Comparison of ENCODE assay signal across 1 cellular context in the genomic region with DNA sequence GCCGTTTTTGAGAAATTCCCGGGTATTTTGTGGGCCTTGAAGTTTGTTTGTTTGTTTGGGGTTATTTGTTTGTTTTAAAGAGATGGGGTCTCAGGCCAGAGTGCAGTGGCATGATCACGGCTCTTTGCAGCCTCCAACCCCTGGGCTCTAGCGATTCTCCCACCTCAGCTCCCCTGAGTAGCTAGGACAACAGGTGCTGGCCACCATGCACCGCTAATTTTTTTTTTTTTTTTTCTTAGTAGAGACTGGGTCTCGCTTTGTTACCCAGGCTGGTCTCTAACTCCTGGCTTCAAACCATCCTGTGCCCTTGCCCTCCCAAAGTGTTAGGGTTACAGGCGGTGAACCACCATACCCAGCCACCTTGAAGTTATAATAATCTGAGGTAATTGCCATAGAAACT.
TF ChIP-seq lines count a peak whose summit lies in the region.

No MANE protein-coding gene starts in this region.

TF ChIP-seq in GM23338, 12 proteins besides CTCF, POLR2A, EP300 and RAD21 (continued from another document):
- TF ChIP-seq, protein P1, sequence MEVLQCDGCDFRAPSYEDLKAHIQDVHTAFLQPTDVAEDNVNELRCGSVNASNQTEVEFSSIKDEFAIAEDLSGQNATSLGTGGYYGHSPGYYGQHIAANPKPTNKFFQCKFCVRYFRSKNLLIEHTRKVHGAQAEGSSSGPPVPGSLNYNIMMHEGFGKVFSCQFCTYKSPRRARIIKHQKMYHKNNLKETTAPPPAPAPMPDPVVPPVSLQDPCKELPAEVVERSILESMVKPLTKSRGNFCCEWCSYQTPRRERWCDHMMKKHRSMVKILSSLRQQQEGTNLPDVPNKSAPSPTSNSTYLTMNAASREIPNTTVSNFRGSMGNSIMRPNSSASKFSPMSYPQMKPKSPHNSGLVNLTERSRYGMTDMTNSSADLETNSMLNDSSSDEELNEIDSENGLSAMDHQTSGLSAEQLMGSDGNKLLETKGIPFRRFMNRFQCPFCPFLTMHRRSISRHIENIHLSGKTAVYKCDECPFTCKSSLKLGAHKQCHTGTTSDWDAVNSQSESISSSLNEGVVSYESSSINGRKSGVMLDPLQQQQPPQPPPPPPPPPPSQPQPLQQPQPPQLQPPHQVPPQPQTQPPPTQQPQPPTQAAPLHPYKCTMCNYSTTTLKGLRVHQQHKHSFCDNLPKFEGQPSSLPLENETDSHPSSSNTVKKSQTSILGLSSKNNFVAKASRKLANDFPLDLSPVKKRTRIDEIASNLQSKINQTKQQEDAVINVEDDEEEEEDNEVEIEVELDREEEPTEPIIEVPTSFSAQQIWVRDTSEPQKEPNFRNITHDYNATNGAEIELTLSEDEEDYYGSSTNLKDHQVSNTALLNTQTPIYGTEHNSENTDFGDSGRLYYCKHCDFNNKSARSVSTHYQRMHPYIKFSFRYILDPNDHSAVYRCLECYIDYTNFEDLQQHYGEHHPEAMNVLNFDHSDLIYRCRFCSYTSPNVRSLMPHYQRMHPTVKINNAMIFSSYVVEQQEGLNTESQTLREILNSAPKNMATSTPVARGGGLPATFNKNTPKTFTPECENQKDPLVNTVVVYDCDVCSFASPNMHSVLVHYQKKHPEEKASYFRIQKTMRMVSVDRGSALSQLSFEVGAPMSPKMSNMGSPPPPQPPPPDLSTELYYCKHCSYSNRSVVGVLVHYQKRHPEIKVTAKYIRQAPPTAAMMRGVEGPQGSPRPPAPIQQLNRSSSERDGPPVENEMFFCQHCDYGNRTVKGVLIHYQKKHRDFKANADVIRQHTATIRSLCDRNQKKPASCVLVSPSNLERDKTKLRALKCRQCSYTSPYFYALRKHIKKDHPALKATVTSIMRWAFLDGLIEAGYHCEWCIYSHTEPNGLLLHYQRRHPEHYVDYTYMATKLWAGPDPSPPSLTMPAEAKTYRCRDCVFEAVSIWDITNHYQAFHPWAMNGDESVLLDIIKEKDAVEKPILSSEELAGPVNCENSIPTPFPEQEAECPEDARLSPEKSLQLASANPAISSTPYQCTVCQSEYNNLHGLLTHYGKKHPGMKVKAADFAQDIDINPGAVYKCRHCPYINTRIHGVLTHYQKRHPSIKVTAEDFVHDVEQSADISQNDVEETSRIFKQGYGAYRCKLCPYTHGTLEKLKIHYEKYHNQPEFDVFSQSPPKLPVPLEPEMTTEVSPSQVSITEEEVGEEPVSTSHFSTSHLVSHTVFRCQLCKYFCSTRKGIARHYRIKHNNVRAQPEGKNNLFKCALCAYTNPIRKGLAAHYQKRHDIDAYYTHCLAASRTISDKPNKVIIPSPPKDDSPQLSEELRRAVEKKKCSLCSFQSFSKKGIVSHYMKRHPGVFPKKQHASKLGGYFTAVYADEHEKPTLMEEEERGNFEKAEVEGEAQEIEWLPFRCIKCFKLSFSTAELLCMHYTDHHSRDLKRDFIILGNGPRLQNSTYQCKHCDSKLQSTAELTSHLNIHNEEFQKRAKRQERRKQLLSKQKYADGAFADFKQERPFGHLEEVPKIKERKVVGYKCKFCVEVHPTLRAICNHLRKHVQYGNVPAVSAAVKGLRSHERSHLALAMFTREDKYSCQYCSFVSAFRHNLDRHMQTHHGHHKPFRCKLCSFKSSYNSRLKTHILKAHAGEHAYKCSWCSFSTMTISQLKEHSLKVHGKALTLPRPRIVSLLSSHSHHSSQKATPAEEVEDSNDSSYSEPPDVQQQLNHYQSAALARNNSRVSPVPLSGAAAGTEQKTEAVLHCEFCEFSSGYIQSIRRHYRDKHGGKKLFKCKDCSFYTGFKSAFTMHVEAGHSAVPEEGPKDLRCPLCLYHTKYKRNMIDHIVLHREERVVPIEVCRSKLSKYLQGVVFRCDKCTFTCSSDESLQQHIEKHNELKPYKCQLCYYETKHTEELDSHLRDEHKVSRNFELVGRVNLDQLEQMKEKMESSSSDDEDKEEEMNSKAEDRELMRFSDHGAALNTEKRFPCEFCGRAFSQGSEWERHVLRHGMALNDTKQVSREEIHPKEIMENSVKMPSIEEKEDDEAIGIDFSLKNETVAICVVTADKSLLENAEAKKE (CRISPR knock-in tag; IDR thresholded peaks at IDR 0.05) = no peak
- TF ChIP-seq, protein P2, sequence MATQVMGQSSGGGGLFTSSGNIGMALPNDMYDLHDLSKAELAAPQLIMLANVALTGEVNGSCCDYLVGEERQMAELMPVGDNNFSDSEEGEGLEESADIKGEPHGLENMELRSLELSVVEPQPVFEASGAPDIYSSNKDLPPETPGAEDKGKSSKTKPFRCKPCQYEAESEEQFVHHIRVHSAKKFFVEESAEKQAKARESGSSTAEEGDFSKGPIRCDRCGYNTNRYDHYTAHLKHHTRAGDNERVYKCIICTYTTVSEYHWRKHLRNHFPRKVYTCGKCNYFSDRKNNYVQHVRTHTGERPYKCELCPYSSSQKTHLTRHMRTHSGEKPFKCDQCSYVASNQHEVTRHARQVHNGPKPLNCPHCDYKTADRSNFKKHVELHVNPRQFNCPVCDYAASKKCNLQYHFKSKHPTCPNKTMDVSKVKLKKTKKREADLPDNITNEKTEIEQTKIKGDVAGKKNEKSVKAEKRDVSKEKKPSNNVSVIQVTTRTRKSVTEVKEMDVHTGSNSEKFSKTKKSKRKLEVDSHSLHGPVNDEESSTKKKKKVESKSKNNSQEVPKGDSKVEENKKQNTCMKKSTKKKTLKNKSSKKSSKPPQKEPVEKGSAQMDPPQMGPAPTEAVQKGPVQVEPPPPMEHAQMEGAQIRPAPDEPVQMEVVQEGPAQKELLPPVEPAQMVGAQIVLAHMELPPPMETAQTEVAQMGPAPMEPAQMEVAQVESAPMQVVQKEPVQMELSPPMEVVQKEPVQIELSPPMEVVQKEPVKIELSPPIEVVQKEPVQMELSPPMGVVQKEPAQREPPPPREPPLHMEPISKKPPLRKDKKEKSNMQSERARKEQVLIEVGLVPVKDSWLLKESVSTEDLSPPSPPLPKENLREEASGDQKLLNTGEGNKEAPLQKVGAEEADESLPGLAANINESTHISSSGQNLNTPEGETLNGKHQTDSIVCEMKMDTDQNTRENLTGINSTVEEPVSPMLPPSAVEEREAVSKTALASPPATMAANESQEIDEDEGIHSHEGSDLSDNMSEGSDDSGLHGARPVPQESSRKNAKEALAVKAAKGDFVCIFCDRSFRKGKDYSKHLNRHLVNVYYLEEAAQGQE (IDR thresholded peaks at IDR 0.05; ENCODE audit: unreplicated experiment) = no peak
- TF ChIP-seq EZH2 (IDR thresholded peaks at IDR 0.05; ENCODE audit: low read depth, unreplicated experiment) (no peak), EZH2phosphoT487 (IDR thresholded peaks at IDR 0.05; ENCODE audit: unreplicated experiment) (no peak), STAT1 (IDR thresholded peaks at IDR 0.05; ENCODE audit: unreplicated experiment) (no peak), ZNF114 (CRISPR knock-in tag; IDR thresholded peaks at IDR 0.05) (no peak), CREB1 (CRISPR knock-in tag; IDR thresholded peaks at IDR 0.05; ENCODE audit: low read depth) (no peak)
